1 cellular context compared by ENCODE assay signal in the genomic region with DNA sequence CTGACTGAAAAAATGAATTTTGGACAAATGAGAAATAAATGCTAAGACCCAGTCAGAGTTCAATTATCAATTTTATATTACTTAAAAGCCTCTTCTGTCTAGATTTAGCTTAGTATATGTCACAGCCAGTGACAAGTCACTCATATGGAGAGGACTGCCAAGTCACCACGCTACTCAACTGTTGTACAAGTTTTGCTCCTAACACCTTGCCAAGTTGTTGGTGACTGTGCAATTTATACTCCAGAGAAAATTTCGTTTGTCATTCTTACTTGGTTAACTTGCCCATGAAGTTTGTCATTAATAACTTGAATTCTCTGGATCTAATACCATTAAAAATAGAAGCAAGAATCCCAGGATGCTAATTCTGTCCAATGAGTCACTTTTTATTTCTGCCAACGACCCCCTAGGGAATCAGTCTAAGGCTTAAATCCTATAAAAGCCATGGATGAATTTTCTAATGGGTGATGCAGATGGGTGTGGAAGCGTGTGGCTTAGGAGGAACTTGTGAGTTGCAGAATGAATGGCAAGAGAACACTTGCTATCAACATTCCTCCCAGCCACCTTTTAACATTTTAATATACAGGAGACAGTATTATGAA.
TF ChIP-seq lines count a peak whose summit lies in the region.

No MANE protein-coding gene starts in this region.

TF ChIP-seq in K562, 482 proteins besides CTCF, POLR2A, EP300 and RAD21 (continued from another document):
- no peak for TF ChIP-seq WHSC1 (IDR thresholded peaks at IDR 0.05; ENCODE audit: low read length)
- TF ChIP-seq, protein P1, sequence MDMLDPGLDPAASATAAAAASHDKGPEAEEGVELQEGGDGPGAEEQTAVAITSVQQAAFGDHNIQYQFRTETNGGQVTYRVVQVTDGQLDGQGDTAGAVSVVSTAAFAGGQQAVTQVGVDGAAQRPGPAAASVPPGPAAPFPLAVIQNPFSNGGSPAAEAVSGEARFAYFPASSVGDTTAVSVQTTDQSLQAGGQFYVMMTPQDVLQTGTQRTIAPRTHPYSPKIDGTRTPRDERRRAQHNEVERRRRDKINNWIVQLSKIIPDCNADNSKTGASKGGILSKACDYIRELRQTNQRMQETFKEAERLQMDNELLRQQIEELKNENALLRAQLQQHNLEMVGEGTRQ (CRISPR knock-in tag; IDR thresholded peaks at IDR 0.05), result no peak
- TF ChIP-seq ZNF589 (CRISPR knock-in tag; IDR thresholded peaks at IDR 0.05; ENCODE audit: low read depth), result no peak
- TF ChIP-seq, protein P2, sequence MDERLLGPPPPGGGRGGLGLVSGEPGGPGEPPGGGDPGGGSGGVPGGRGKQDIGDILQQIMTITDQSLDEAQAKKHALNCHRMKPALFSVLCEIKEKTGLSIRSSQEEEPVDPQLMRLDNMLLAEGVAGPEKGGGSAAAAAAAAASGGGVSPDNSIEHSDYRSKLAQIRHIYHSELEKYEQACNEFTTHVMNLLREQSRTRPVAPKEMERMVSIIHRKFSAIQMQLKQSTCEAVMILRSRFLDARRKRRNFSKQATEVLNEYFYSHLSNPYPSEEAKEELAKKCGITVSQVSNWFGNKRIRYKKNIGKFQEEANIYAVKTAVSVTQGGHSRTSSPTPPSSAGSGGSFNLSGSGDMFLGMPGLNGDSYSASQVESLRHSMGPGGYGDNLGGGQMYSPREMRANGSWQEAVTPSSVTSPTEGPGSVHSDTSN (CRISPR knock-in tag; IDR thresholded peaks at IDR 0.05; ENCODE audit: low read depth), result no peak
- TF ChIP-seq, protein P2 (tag; conservative IDR thresholded peaks at IDR 0.05; ENCODE audit: low read depth), result peak; percentile 43; the same call in 1 of the 2 replicates
- TF ChIP-seq BACH1 (tag; IDR thresholded peaks at IDR 0.05), result peak; percentile 50; the same call in 1 of the 2 replicates
- TF ChIP-seq ZNF354B (CRISPR knock-in tag; IDR thresholded peaks at IDR 0.05), result no peak
- no peak for TF ChIP-seq ZBTB17 (CRISPR knock-in tag; IDR thresholded peaks at IDR 0.05)
- TF ChIP-seq, protein P3, sequence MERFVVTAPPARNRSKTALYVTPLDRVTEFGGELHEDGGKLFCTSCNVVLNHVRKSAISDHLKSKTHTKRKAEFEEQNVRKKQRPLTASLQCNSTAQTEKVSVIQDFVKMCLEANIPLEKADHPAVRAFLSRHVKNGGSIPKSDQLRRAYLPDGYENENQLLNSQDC (CRISPR knock-in tag; IDR thresholded peaks at IDR 0.05), result no peak
- TF ChIP-seq ZNF561 (CRISPR knock-in tag; conservative IDR thresholded peaks at IDR 0.05), result no peak
- no peak for TF ChIP-seq ZNF23 (CRISPR knock-in tag; IDR thresholded peaks at IDR 0.05)
- TF ChIP-seq CBFB (CRISPR knock-in tag; IDR thresholded peaks at IDR 0.05), result no peak
- no peak for TF ChIP-seq KAT8 (IDR thresholded peaks at IDR 0.05; ENCODE audit: low read depth)
- TF ChIP-seq TAF9B (IDR thresholded peaks at IDR 0.05; ENCODE audit: partially characterized antibody), result no peak
- no peak for TF ChIP-seq HNRNPL (IDR thresholded peaks at IDR 0.05; ENCODE audit: low read depth, low read length)
- no peak for TF ChIP-seq PHF21A (IDR thresholded peaks at IDR 0.05; ENCODE audit: borderline replicate concordance, low read depth)
- TF ChIP-seq MAFG (tag; conservative IDR thresholded peaks at IDR 0.05), result peak; percentile 96
- no peak for TF ChIP-seq NCOR1 (IDR thresholded peaks at IDR 0.05)
- TF ChIP-seq MED1 (CRISPR knock-in tag; IDR thresholded peaks at IDR 0.05; ENCODE audit: borderline replicate concordance), result no peak
- TF ChIP-seq, protein P4, sequence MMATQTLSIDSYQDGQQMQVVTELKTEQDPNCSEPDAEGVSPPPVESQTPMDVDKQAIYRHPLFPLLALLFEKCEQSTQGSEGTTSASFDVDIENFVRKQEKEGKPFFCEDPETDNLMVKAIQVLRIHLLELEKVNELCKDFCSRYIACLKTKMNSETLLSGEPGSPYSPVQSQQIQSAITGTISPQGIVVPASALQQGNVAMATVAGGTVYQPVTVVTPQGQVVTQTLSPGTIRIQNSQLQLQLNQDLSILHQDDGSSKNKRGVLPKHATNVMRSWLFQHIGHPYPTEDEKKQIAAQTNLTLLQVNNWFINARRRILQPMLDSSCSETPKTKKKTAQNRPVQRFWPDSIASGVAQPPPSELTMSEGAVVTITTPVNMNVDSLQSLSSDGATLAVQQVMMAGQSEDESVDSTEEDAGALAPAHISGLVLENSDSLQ (IDR thresholded peaks at IDR 0.05), result peak; percentile 49; the same call in 1 of the 2 replicates
